1 cellular context compared by ENCODE assay signal in the genomic region with DNA sequence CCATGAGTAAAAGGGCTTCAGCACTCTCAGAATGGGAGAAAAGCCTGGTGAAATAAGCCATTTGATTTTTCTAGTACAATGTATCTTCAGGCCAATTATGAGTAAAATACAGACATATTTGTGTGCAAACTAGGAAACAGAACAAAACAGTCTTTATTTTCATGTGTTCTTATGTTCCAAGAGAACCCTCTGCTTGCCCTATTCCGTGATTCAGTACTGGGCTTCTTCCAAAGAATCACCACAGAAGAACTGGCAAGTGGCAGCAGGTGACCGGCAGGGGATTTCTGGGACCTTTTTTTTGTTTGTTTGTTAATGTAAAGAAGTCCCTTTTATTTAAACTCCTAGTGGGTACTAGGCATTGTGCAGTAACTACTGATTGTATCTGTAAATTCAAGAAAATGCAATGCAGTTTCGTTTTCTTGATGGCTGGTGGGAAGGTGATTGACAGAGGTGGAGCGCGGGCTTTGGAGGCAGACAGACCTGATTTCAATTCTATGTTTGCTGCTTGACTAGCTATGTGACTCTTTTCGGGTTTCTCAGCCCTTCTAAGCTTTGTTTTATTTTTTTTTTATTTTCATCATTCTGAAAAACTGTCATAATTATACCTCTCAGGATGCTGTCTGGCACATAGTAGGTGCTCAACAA.
TF ChIP-seq lines count a peak whose summit lies in the region.

No MANE protein-coding gene starts in this region.

TF ChIP-seq in GM23338, 12 proteins besides CTCF, POLR2A, EP300 and RAD21 (continued from another document):
- no peak for TF ChIP-seq STAT1 (IDR thresholded peaks at IDR 0.05; ENCODE audit: unreplicated experiment)
- TF ChIP-seq JUNB (IDR thresholded peaks at IDR 0.05; ENCODE audit: unreplicated experiment): no peak
- no peak for TF ChIP-seq NANOG (IDR thresholded peaks at IDR 0.05; ENCODE audit: borderline replicate concordance)
- no peak for TF ChIP-seq EZH2 (IDR thresholded peaks at IDR 0.05; ENCODE audit: low read depth, unreplicated experiment)
- no peak for TF ChIP-seq ZNF331 (CRISPR knock-in tag; IDR thresholded peaks at IDR 0.05; ENCODE audit: low read depth)
- TF ChIP-seq, protein P1, sequence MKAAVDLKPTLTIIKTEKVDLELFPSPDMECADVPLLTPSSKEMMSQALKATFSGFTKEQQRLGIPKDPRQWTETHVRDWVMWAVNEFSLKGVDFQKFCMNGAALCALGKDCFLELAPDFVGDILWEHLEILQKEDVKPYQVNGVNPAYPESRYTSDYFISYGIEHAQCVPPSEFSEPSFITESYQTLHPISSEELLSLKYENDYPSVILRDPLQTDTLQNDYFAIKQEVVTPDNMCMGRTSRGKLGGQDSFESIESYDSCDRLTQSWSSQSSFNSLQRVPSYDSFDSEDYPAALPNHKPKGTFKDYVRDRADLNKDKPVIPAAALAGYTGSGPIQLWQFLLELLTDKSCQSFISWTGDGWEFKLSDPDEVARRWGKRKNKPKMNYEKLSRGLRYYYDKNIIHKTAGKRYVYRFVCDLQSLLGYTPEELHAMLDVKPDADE (IDR thresholded peaks at IDR 0.05): no peak
- TF ChIP-seq, protein P2, sequence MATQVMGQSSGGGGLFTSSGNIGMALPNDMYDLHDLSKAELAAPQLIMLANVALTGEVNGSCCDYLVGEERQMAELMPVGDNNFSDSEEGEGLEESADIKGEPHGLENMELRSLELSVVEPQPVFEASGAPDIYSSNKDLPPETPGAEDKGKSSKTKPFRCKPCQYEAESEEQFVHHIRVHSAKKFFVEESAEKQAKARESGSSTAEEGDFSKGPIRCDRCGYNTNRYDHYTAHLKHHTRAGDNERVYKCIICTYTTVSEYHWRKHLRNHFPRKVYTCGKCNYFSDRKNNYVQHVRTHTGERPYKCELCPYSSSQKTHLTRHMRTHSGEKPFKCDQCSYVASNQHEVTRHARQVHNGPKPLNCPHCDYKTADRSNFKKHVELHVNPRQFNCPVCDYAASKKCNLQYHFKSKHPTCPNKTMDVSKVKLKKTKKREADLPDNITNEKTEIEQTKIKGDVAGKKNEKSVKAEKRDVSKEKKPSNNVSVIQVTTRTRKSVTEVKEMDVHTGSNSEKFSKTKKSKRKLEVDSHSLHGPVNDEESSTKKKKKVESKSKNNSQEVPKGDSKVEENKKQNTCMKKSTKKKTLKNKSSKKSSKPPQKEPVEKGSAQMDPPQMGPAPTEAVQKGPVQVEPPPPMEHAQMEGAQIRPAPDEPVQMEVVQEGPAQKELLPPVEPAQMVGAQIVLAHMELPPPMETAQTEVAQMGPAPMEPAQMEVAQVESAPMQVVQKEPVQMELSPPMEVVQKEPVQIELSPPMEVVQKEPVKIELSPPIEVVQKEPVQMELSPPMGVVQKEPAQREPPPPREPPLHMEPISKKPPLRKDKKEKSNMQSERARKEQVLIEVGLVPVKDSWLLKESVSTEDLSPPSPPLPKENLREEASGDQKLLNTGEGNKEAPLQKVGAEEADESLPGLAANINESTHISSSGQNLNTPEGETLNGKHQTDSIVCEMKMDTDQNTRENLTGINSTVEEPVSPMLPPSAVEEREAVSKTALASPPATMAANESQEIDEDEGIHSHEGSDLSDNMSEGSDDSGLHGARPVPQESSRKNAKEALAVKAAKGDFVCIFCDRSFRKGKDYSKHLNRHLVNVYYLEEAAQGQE (IDR thresholded peaks at IDR 0.05; ENCODE audit: unreplicated experiment): no peak
TF ChIP-seq in GM23338: peak in this region for 0.
